ENCODE assay signal across 8 cellular contexts in genomic region chr17:64927444-64927843, GRCh38. TPM values are rescaled to one million over a fixed set of nuclear protein-coding genes. Genes with fewer than 3 reads are reported as not detected.
DNase-seq lines count a peak whose midpoint lies in the region; ATAC-seq, FAIRE-seq and TF ChIP-seq lines count a peak whose summit lies in the region.
"Not testable (repeated sequence)": the region's sequence is repeated elsewhere in the genome, so short reads cannot be mapped to it uniquely, and the experiment has no call there.

No MANE protein-coding gene starts in this region.

- peak; percentile 42 for TF ChIP-seq CTCF in Calu3 (IDR thresholded peaks at IDR 0.05; ENCODE audit: unreplicated experiment)
- peak; percentile 45 for TF ChIP-seq CTCF in mesothelial cell of epicardium (IDR thresholded peaks at IDR 0.05; ENCODE audit: unreplicated experiment)

- not testable (repeated sequence) for H3K4me3 Mint-ChIP-seq in Calu3 (ENCODE audit: low read depth, unreplicated experiment); activated T-cell treated with anti-CD3 and anti-CD28 coated beads, Interleukin-2, amount 50 U/mL, for 4 hours; mesothelial cell of epicardium

- peaks cover 33% of the 10 kb centered on the region for H3K4me1 Mint-ChIP-seq in Calu3 (ENCODE audit: low read depth, unreplicated experiment)
- H3K4me1 Mint-ChIP-seq in activated T-cell treated with anti-CD3 and anti-CD28 coated beads, Interleukin-2, amount 50 U/mL, for 4 hours (ENCODE audit: low read depth): peaks cover 28% of the 10 kb centered on the region
- not testable (repeated sequence) for H3K4me1 Mint-ChIP-seq in mesothelial cell of epicardium

- FAIRE-seq in H54 (lab: Jason Lieb, UNC): peak; percentile 81

- H3K27ac Mint-ChIP-seq in Calu3 (ENCODE audit: unreplicated experiment) (peak overlapping the region; percentile 85), mesothelial cell of epicardium (peak overlapping the region; percentile 22)

- CTCF ChIA-PET in Calu3 (lab: Charles Lee): interaction anchor here (0.7 kb wide), 1 partner anchor 10 kb away, joined by 4 read pairs; no protein-coding TSS in a partner anchor

- DNase-seq in Calu3 (peak; percentile 54), NCI-H146 (lab: John Stamatoyannopoulos, UW) (peak; percentile 74), SIG-M5 (lab: John Stamatoyannopoulos, UW) (peak; percentile 41)
- DNase-seq in H54 (ENCODE audit: insufficient read length, low spot score); mesothelial cell of epicardium (ENCODE audit: low spot score in 2 of 2, unreplicated experiment in 2 of 2): not testable (repeated sequence)
- peak; percentile 60 for DNase-seq in activated T-cell treated with anti-CD3 and anti-CD28 coated beads, Interleukin-2, amount 50 U/mL, for 4 hours
- DNase-seq in stimulated activated CD8-positive, alpha-beta memory T cell treated with anti-CD3 and anti-CD28 coated beads, Interleukin-4, amount 100 ng/mL, for 1 hour (ENCODE audit: low read depth in 2 of 2, low spot score in 1 of 2): peak; percentile 21 to 40

- peak; percentile 44 to 58 for ATAC-seq in activated T-cell treated with anti-CD3 and anti-CD28 coated beads, Interleukin-2, amount 50 U/mL, for 4 hours
- ATAC-seq in esophagus mucosa: peak; percentile 84

- not testable (repeated sequence) for H3K27me3 Mint-ChIP-seq in Calu3 (ENCODE audit: unreplicated experiment); activated T-cell treated with anti-CD3 and anti-CD28 coated beads, Interleukin-2, amount 50 U/mL, for 4 hours (ENCODE audit: low read depth); mesothelial cell of epicardium (ENCODE audit: low read depth)

- not testable (repeated sequence) for TF ChIP-seq POLR2A in H54 (IDR thresholded peaks at IDR 0.05; ENCODE audit: low read depth, low read length)

- not testable (repeated sequence) for H3K9me3 Mint-ChIP-seq in Calu3 (ENCODE audit: low read depth, unreplicated experiment); activated T-cell treated with anti-CD3 and anti-CD28 coated beads, Interleukin-2, amount 50 U/mL, for 4 hours; mesothelial cell of epicardium

- not testable (repeated sequence) for BruUV-seq in Calu3 (replicated peaks; lab: Mats Ljungman, UMichigan)

- intact Hi-C loops in Calu3 (cut with micrococcal nuclease; ENCODE audit: unreplicated experiment): loop anchor here (10.0 kb wide), 1 partner anchor 153 kb away; no protein-coding TSS in a partner anchor

- not testable (repeated sequence) for H3K36me3 Mint-ChIP-seq in Calu3 (ENCODE audit: insufficient read depth, unreplicated experiment); activated T-cell treated with anti-CD3 and anti-CD28 coated beads, Interleukin-2, amount 50 U/mL, for 4 hours (ENCODE audit: insufficient read depth); mesothelial cell of epicardium

RNA-seq across cellular contexts. Expression of gene LRRC37A3, which starts 8.2 kb away (rescaled TPM):
- 34.1 and 37.4 TPM in 2 replicates for total RNA-seq in Calu3 (2022)
- total RNA-seq in activated T-cell treated with anti-CD3 and anti-CD28 coated beads, Interleukin-2, amount 50 U/mL, for 4 hours: 1 to 10 TPM; 1.9 to 3.0 (median 2.9) TPM
- 5.6 TPM for total RNA-seq in esophagus mucosa
- 31.5 to 34.7 TPM (median 34.7 TPM) in 3 replicates for total RNA-seq in mesothelial cell of epicardium
